ENCODE assay signal across 11 cellular contexts in genomic region chr17:82970067-82970466, GRCh38.
"Had no signal": no experiment of that assay in that cellular context is flagged by ENCODE, and none has a peak within 500 bp of the region (broad histone marks: within the 10 kb centered on the region; RNA-seq: fewer than 3 reads in every experiment).

No MANE protein-coding gene starts in this region.

- H3K27me3 ChIP-seq: heart left ventricle, sigmoid colon had no signal

- H3K36me3 ChIP-seq: heart left ventricle, sigmoid colon had no signal

- H3K9me3 ChIP-seq: heart left ventricle, sigmoid colon had no signal

- H3K27ac ChIP-seq: heart left ventricle, sigmoid colon had no signal

- DNase-seq: activated CD4-positive, alpha-beta T cell treated with anti-CD3 and anti-CD28 coated beads, Interleukin-2, amount 50 U/mL, for 48 hours; activated naive CD4-positive, alpha-beta T cell; foreskin melanocyte; heart left ventricle; occipital lobe; sigmoid colon; stimulated activated CD4-positive, alpha-beta T cell treated with anti-CD3 and anti-CD28 coated beads, Interleukin-2, amount 100 ng/mL, for 24 hours; stimulated activated naive CD4-positive, alpha-beta T cell treated with Interleukin-2 at 50 U/mL for 16 hours; T-helper 1 cell had no signal

- H3K4me1 Mint-ChIP-seq: nephron had no signal

- H3K27ac Mint-ChIP-seq: activated T-helper 1 cell treated with anti-CD3 and anti-CD28 coated beads, Interleukin-12 subunit alpha, Interleukin-12 subunit beta, Interleukin-2, Interleukin-4 antibody, amounts not matched to agents 30 ng/mL and 10 ng/mL and 1 ng/mL, durations not matched to agents 14 hours and 24 hours and 36 hours; nephron had no signal

- H3K4me3 ChIP-seq: heart left ventricle, sigmoid colon had no signal

- H3K9me3 Mint-ChIP-seq: activated T-helper 1 cell treated with anti-CD3 and anti-CD28 coated beads, Interleukin-12 subunit alpha, Interleukin-12 subunit beta, Interleukin-2, Interleukin-4 antibody, amounts not matched to agents 30 ng/mL and 10 ng/mL and 1 ng/mL, durations not matched to agents 14 hours and 24 hours and 36 hours; nephron had no signal

- H3K4me1 ChIP-seq: heart left ventricle, sigmoid colon had no signal

- H3K4me3 Mint-ChIP-seq: activated T-helper 1 cell treated with anti-CD3 and anti-CD28 coated beads, Interleukin-12 subunit alpha, Interleukin-12 subunit beta, Interleukin-2, Interleukin-4 antibody, amounts not matched to agents 30 ng/mL and 10 ng/mL and 1 ng/mL, durations not matched to agents 14 hours and 24 hours and 36 hours; nephron had no signal
